Comparison of ENCODE assay signal across 6 cellular contexts in the genomic region with DNA sequence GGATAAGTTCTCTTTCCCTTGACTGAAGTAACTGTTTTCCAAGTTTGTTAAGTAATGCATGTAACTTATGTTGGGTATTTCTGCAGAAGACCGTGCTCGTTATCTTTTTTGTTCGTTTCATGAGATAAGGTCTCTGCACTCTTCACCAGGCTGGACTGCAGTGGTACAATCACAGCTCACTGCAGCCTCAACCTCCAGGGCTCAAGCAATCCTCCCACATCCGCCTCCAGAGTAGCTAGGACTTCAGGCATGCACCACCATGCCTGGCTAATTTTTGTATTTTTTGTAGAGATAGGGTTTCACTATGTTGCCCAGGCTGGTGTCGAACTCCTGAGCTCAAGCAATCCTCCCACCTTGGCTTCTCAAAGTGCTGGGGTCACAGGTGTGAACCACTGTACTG.
DNase-seq lines count a peak whose midpoint lies in the region; ATAC-seq and TF ChIP-seq lines count a peak whose summit lies in the region.
"Not testable (repeated sequence)": the region's sequence is repeated elsewhere in the genome, so short reads cannot be mapped to it uniquely, and the experiment has no call there.

No MANE protein-coding gene starts in this region.

- not testable (repeated sequence) for H3K4me3 ChIP-seq in HEK293 (ENCODE audit: low read depth, low read length); cardiac muscle cell; testis

- H3K36me3 ChIP-seq in HEK293 (ENCODE audit: control insufficient read depth in 2 of 2, insufficient read depth in 1 of 2, low read length in 2 of 2) = peaks cover 4 to 27% of the 10 kb centered on the region in 2 experiments; a peak in 2 of 3 replicates
- not testable (repeated sequence) for H3K36me3 ChIP-seq in cardiac muscle cell; testis (ENCODE audit: low read depth, missing control alignments)

- H3K27ac ChIP-seq in HEK293 (ENCODE audit: extremely low read depth, low read depth, low read length); testis: not testable (repeated sequence)
- peak overlapping the region; percentile 16 for H3K27ac ChIP-seq in cardiac muscle cell

- intact Hi-C loops in testis (cut with DNase I; ENCODE audit: low total_unique reads) = not testable (repeated sequence)

- not testable (repeated sequence) for ATAC-seq in activated naive CD4-positive, alpha-beta T cell treated with anti-CD3 and anti-CD28 coated beads, Interleukin-2, amount 50 U/mL, for 72 hours

- POLR2A ChIA-PET in HEK293 (lab: Yijun Ruan, JAX) = not testable (repeated sequence)

- not testable (repeated sequence) for H3K4me3 Mint-ChIP-seq in nephron progenitor cell; progenitor cell of endocrine pancreas (ENCODE audit: low read depth)

- not testable (repeated sequence) for H3K9me3 Mint-ChIP-seq in activated naive CD4-positive, alpha-beta T cell treated with anti-CD3 and anti-CD28 coated beads, Interleukin-2, amount 50 U/mL, for 72 hours; nephron progenitor cell; progenitor cell of endocrine pancreas (ENCODE audit: low read depth)

- not testable (repeated sequence) for H3K9me3 ChIP-seq in HEK293 (ENCODE audit: control insufficient read depth, insufficient read depth, low read depth, low read length); cardiac muscle cell (ENCODE audit: low read depth); testis

- H3K27me3 ChIP-seq in cardiac muscle cell, testis: not testable (repeated sequence)

- not testable (repeated sequence) for TF ChIP-seq CTCF in HEK293 (tag by site-specific recombination; IDR thresholded peaks at IDR 0.05); cardiac muscle cell (IDR thresholded peaks at IDR 0.05; ENCODE audit: low read depth, low read length); nephron progenitor cell (IDR thresholded peaks at IDR 0.05); progenitor cell of endocrine pancreas (IDR thresholded peaks at IDR 0.05; ENCODE audit: unreplicated experiment); testis (IDR thresholded peaks at IDR 0.05)

- H3K27me3 Mint-ChIP-seq in nephron progenitor cell (ENCODE audit: low read depth, poor library complexity); progenitor cell of endocrine pancreas: not testable (repeated sequence)

- H3K36me3 Mint-ChIP-seq in activated naive CD4-positive, alpha-beta T cell treated with anti-CD3 and anti-CD28 coated beads, Interleukin-2, amount 50 U/mL, for 72 hours; progenitor cell of endocrine pancreas (ENCODE audit: insufficient read depth): not testable (repeated sequence)
- H3K36me3 Mint-ChIP-seq in nephron progenitor cell (ENCODE audit: low read depth) = peaks cover 31% of the 10 kb centered on the region

- CTCF ChIA-PET in HEK293 (lab: Yijun Ruan, JAX) = not testable (repeated sequence)

- not testable (repeated sequence) for DNase-seq in activated naive CD4-positive, alpha-beta T cell treated with anti-CD3 and anti-CD28 coated beads, Interleukin-2, amount 50 U/mL, for 72 hours (ENCODE audit: low spot score in 2 of 2); nephron progenitor cell; progenitor cell of endocrine pancreas (ENCODE audit: low spot score, unreplicated experiment)
- DNase-seq in cardiac muscle cell (ENCODE audit: low read depth in 1 of 2, low spot score in 1 of 2) (peak in 1 of 2 donors; percentile 16), testis (peak; percentile 63)

- not testable (repeated sequence) for H3K4me1 ChIP-seq in HEK293 (ENCODE audit: control insufficient read depth, insufficient read depth, low read length); cardiac muscle cell (ENCODE audit: low read depth)
- peaks cover 10% of the 10 kb centered on the region for H3K4me1 ChIP-seq in testis

- TF ChIP-seq POLR2A in testis (IDR thresholded peaks at IDR 0.05) = not testable (repeated sequence)

- H3K4me1 Mint-ChIP-seq in nephron progenitor cell = peaks cover 12% of the 10 kb centered on the region
- H3K4me1 Mint-ChIP-seq in progenitor cell of endocrine pancreas (ENCODE audit: low read depth) = not testable (repeated sequence)

- WGBS in testis, 2 donors = 63 to 67% methylated on average over 5 of the region's 5 CpGs

- peak overlapping the region; percentile 25 to 82 for H3K27ac Mint-ChIP-seq in activated naive CD4-positive, alpha-beta T cell treated with anti-CD3 and anti-CD28 coated beads, Interleukin-2, amount 50 U/mL, for 72 hours
- peak overlapping the region; percentile 79 for H3K27ac Mint-ChIP-seq in nephron progenitor cell
- H3K27ac Mint-ChIP-seq in progenitor cell of endocrine pancreas = peak overlapping the region; percentile 50

TF ChIP-seq in HEK293, 187 proteins besides CTCF, POLR2A, EP300 and RAD21:
- TF ChIP-seq EGR2 (tag by site-specific recombination; IDR thresholded peaks at IDR 0.05; ENCODE audit: low read depth) (peak; percentile 36; the same call in 1 of the 2 replicates), ZFHX2 (tag by site-specific recombination; conservative IDR thresholded peaks at IDR 0.05) (peak; percentile 62)
